18 cellular contexts compared by ENCODE assay signal in the genomic region with DNA sequence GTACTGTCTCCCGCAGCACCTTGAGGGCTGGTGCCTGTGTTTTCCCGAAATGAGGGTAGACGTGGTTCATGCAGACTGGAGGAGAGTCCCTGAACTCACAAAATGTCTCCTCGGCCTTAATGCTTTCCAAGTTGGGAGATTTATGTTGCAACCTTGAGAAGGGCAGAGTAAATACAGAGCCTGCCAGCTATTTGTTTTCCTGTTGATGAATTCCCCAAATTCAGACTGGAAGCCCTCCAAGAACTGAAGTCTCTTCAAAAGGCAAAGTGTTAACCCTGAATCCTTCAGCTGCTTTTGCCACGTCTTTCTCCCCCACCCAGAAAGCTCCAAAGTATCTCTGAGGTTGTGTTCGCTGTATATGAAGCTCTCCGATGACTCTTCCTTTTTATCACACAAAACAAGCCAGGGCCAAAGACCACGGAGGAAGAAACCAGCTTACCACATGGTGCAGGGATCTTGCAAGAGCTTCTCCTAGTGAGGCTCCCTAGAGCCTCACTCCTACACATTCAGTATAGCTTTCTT.
A peak's percentile ranks its signal among the peaks of the same experiment; 100 is the strongest.
DNase-seq lines count a peak whose midpoint lies in the region; FAIRE-seq and TF ChIP-seq lines count a peak whose summit lies in the region.
"Had no signal": no experiment of that assay in that cellular context is flagged by ENCODE, and none has a peak within 500 bp of the region (broad histone marks: within the 10 kb centered on the region; RNA-seq: fewer than 3 reads in every experiment).

No MANE protein-coding gene starts in this region.

- peak overlapping the region; percentile 12 for H3K4me3 ChIP-seq in NB4 (ENCODE audit: low read depth, low read length)
- peak overlapping the region in 1 of 4 donors; percentile 31 for H3K4me3 ChIP-seq in adrenal gland
- H3K4me3 ChIP-seq in H7 (ENCODE audit: insufficient read depth, low read depth, low read length) = no peak overlapping the region
- H3K4me3 ChIP-seq: lung, right lobe of liver, thyroid gland had no signal

- peak overlapping the region in 4 of 5 donors; percentile 62 to 77 (median 71) for H3K27ac ChIP-seq in adrenal gland
- H3K27ac ChIP-seq: right lobe of liver, thyroid gland, WERI-Rb-1 had no signal

- H3K27ac Mint-ChIP-seq in nephron progenitor cell = peak overlapping the region; percentile 20
- H3K27ac Mint-ChIP-seq: activated CD8-positive, alpha-beta T cell treated with anti-CD3 and anti-CD28 coated beads for 36 hours; activated naive CD4-positive, alpha-beta T cell treated with anti-CD3 and anti-CD28 coated beads, Interleukin-2, amount 50 U/mL, for 24 hours; stimulated activated naive B cell treated with anti-CD40 and anti-IgM and Interleukin-4, amounts not matched to agents 10 μg/mL and 1 μg/mL and 100 μg/mL, for 72 hours had no signal

- H3K36me3 ChIP-seq in adrenal gland (replicated peaks in 1 of 2) (no peaks in the 10 kb centered on the region), H7 (replicated peaks; ENCODE audit: control insufficient read depth, insufficient read depth, low read length) (no peaks in the 10 kb centered on the region)
- H3K36me3 ChIP-seq: right lobe of liver, thyroid gland, WERI-Rb-1 had no signal

- peak overlapping the region; percentile 17 for H3K4me3 Mint-ChIP-seq in nephron progenitor cell
- H3K4me3 Mint-ChIP-seq: activated CD8-positive, alpha-beta T cell treated with anti-CD3 and anti-CD28 coated beads for 36 hours; activated naive CD4-positive, alpha-beta T cell treated with anti-CD3 and anti-CD28 coated beads, Interleukin-2, amount 50 U/mL, for 24 hours; activated T-cell treated with anti-CD3 and anti-CD28 coated beads, Interleukin-2, amount 50 U/mL, for 4 hours; stimulated activated naive B cell treated with anti-CD40 and anti-IgM and Interleukin-4, amounts not matched to agents 10 μg/mL and 1 μg/mL and 100 μg/mL, for 72 hours had no signal

- no peak for TF ChIP-seq CTCF in NB4 (IDR thresholded peaks at IDR 0.05; ENCODE audit: low read depth, low read length)
- TF ChIP-seq CTCF in adrenal gland (IDR thresholded peaks at IDR 0.05) = no peak
- no peak for TF ChIP-seq CTCF in nephron progenitor cell (IDR thresholded peaks at IDR 0.05)

- FAIRE-seq in GM12891 (lab: Jason Lieb, UNC) = peak; percentile 75
- no peak for FAIRE-seq in RCC 7860 (lab: Jason Lieb, UNC)
- FAIRE-seq: endometrium had no signal

- peaks cover 51% of the 10 kb centered on the region for H3K4me1 Mint-ChIP-seq in nephron progenitor cell

- H3K27me3 Mint-ChIP-seq in nephron progenitor cell (ENCODE audit: low read depth, poor library complexity) = peaks cover 8% of the 10 kb centered on the region

- TF ChIP-seq POLR2A in GM12891 (IDR thresholded peaks at IDR 0.05; ENCODE audit: low read depth, low read length) (no peak), NB4 (IDR thresholded peaks at IDR 0.05; ENCODE audit: extremely low read depth, insufficient read length) (no peak), adrenal gland (IDR thresholded peaks at IDR 0.05) (peak in 1 of 2 donors; percentile 34)

- H3K27me3 ChIP-seq in adrenal gland = no peaks in the 10 kb centered on the region
- H3K27me3 ChIP-seq in H7 (ENCODE audit: control insufficient read depth, insufficient read depth, low read length) = no peaks in the 10 kb centered on the region
- H3K27me3 ChIP-seq: right lobe of liver, thyroid gland had no signal

- DNase-seq in GM12891 (ENCODE audit: insufficient read length, low spot score) = no peak
- DNase-seq in NB4 (ENCODE audit: low read depth) = peak; percentile 95
- DNase-seq in adrenal gland = peak; percentile 26 to 68 (median 46)
- DNase-seq in nephron progenitor cell = no peak
- DNase-seq in NCI-H187 (lab: John Stamatoyannopoulos, UW) = no peak
- DNase-seq in H7 = no peak
- no peak for DNase-seq in activated CD4-positive, CD25-positive, alpha-beta regulatory T cell (lab: John Stamatoyannopoulos, UW)
- no peak for DNase-seq in RCC 7860 (ENCODE audit: low spot score)
- DNase-seq: activated CD8-positive, alpha-beta T cell treated with anti-CD3 and anti-CD28 coated beads for 36 hours; activated T-cell treated with anti-CD3 and anti-CD28 coated beads, Interleukin-2, amount 50 U/mL, for 4 hours; COR-L47; right lobe of liver; stimulated activated naive B cell treated with anti-CD40 and anti-IgM and Interleukin-4, amounts not matched to agents 10 μg/mL and 1 μg/mL and 100 μg/mL, for 72 hours; thyroid gland; WERI-Rb-1 had no signal

- H3K4me1 ChIP-seq in adrenal gland (replicated peaks in 1 of 2) = peaks cover 9 to 21% of the 10 kb centered on the region in 2 donors
- H3K4me1 ChIP-seq: right lobe of liver had no signal

- no peaks in the 10 kb centered on the region for H3K36me3 Mint-ChIP-seq in nephron progenitor cell (ENCODE audit: low read depth)
- H3K36me3 Mint-ChIP-seq: activated naive CD4-positive, alpha-beta T cell treated with anti-CD3 and anti-CD28 coated beads, Interleukin-2, amount 50 U/mL, for 24 hours; stimulated activated naive B cell treated with anti-CD40 and anti-IgM and Interleukin-4, amounts not matched to agents 10 μg/mL and 1 μg/mL and 100 μg/mL, for 72 hours had no signal

- no peaks in the 10 kb centered on the region for H3K9me3 ChIP-seq in adrenal gland (replicated peaks in 1 of 3)
- H3K9me3 ChIP-seq: right lobe of liver, thyroid gland had no signal

- intact Hi-C loops in adrenal gland (cut with DNase I) = loop anchor here in 1 of 2 donors (5.0 to 10.0 kb wide), 2 partner anchors 165 to 767 kb away; no protein-coding TSS in a partner anchor

- WGBS in adrenal gland, 4 donors = 19 to 38% (median 32%) methylated on average over 8 of the region's 8 CpGs

- H3K9me3 Mint-ChIP-seq in nephron progenitor cell = no peaks in the 10 kb centered on the region
- H3K9me3 Mint-ChIP-seq: activated CD8-positive, alpha-beta T cell treated with anti-CD3 and anti-CD28 coated beads for 36 hours; activated naive CD4-positive, alpha-beta T cell treated with anti-CD3 and anti-CD28 coated beads, Interleukin-2, amount 50 U/mL, for 24 hours; activated T-cell treated with anti-CD3 and anti-CD28 coated beads, Interleukin-2, amount 50 U/mL, for 4 hours; stimulated activated naive B cell treated with anti-CD40 and anti-IgM and Interleukin-4, amounts not matched to agents 10 μg/mL and 1 μg/mL and 100 μg/mL, for 72 hours had no signal

TF ChIP-seq in GM12891, 5 proteins besides CTCF, POLR2A, EP300 and RAD21:
- TF ChIP-seq PAX5 (IDR thresholded peaks at IDR 0.05; ENCODE audit: insufficient read depth, low read length, severe bottlenecking) = no peak

Comparison
In these comparisons a context has a peak if more than half of its experiments do, and no peak if none do; other contexts are left out.
1. DNase-seq: peak in NB4 (single experiment) and adrenal gland (7 of 7); none in GM12891 (single experiment), nephron progenitor cell (single experiment), NCI-H187 (0 of 2), H7 (single experiment), activated CD4-positive, CD25-positive, alpha-beta regulatory T cell (0 of 4) and RCC 7860 (single experiment).